8 cellular contexts compared by ENCODE assay signal in the genomic region with DNA sequence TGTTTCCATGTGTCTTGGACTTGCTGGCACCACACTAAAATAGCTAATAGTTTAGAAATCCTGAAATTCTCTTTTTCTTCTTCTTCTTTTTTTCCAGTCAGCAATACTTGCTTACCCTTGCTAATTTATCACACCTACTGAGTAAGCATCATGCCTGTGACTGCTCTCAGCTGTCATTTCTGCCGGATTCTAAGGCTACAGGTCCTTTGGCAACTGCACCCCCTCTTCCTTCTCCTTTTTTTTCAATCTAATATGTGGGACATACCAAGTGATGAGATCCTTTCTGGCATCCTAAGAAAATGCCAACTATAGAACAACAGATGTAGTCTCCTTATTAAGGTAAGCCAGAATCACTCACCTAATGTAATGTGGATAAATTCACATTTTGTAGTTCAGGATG.
"Had no signal": no experiment of that assay in that cellular context is flagged by ENCODE, and none has a peak within 500 bp of the region (broad histone marks: within the 10 kb centered on the region; RNA-seq: fewer than 3 reads in every experiment).

No MANE protein-coding gene starts in this region.

- H3K4me1 ChIP-seq: HAP-1 had no signal

- DNase-seq: GM23248, GOT3, H7, HFFc6 had no signal

- FAIRE-seq: HepG2 had no signal

- H3K27ac ChIP-seq: GM23248, HL-60 had no signal

- ATAC-seq: HCT116, HepG2 had no signal
